ENCODE assay signal across 23 cellular contexts in the genomic region with DNA sequence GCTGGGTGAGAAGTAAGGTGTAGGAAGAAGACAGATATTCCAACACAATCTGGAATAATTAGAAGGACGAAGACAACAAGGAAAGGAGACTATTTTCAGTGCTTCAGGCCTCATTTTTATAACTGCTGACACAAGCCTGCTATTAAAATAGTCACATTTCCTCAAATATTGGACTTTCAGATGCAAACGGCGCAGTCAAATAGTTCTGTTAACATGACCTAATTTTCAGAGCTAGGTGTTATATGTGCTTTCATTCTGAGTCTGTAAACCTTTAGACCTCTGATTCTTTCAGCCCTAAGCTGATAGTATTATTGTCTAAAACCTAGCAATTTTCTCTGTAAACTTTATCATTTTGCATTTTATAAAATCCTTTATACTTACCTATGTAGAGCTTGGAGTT.
"Had no signal": no experiment of that assay in that cellular context is flagged by ENCODE, and none has a peak within 500 bp of the region (broad histone marks: within the 10 kb centered on the region; RNA-seq: fewer than 3 reads in every experiment).

No MANE protein-coding gene starts in this region.

- H3K27ac Mint-ChIP-seq: naive B cell; nephron; stimulated activated naive B cell treated with anti-CD40 and anti-IgM and Interleukin-4, amounts not matched to agents 10 μg/mL and 1 μg/mL and 100 μg/mL, for 72 hours; stimulated activated naive CD8-positive, alpha-beta T cell treated with anti-CD3 and anti-CD28 coated beads, Interleukin-15, amount 100 ng/mL, for 72 hours had no signal

- H3K4me3 Mint-ChIP-seq: central memory CD8-positive, alpha-beta T cell; naive B cell; nephron; stimulated activated naive B cell treated with anti-CD40 and anti-IgM and Interleukin-4, amounts not matched to agents 10 μg/mL and 1 μg/mL and 100 μg/mL, for 72 hours; stimulated activated naive CD8-positive, alpha-beta T cell treated with anti-CD3 and anti-CD28 coated beads, Interleukin-15, amount 100 ng/mL, for 72 hours had no signal

- DNase-seq: colonic mucosa; effector memory CD4-positive, alpha-beta T cell; gastrocnemius medialis; heart right ventricle; islet precursor cell; left ventricle myocardium superior; mesendoderm; naive B cell; occipital lobe; pancreas; psoas muscle; retina; stimulated activated CD4-positive, alpha-beta T cell treated with anti-CD3 and anti-CD28 coated beads, Interleukin-2, amount 100 ng/mL, for 24 hours; stimulated activated CD4-positive, alpha-beta T cell treated with anti-CD3 and anti-CD28 coated beads, Interleukin-4, amount 100 ng/mL, for 4 hours; stimulated activated naive B cell treated with anti-CD40 and anti-IgM and Interleukin-4, amounts not matched to agents 10 μg/mL and 1 μg/mL and 100 μg/mL, for 72 hours; stimulated activated naive CD8-positive, alpha-beta T cell treated with anti-CD3 and anti-CD28 coated beads, Interleukin-15, amount 100 ng/mL, for 72 hours; thyroid gland; upper lobe of right lung had no signal

- H3K36me3 Mint-ChIP-seq: stimulated activated naive B cell treated with anti-CD40 and anti-IgM and Interleukin-4, amounts not matched to agents 10 μg/mL and 1 μg/mL and 100 μg/mL, for 72 hours had no signal

- H3K4me1 Mint-ChIP-seq: central memory CD8-positive, alpha-beta T cell; naive B cell; stimulated activated naive CD8-positive, alpha-beta T cell treated with anti-CD3 and anti-CD28 coated beads, Interleukin-15, amount 100 ng/mL, for 72 hours had no signal

- H3K27me3 ChIP-seq: colonic mucosa, esophagus muscularis mucosa, gastrocnemius medialis, heart right ventricle, pancreas, thyroid gland, upper lobe of right lung had no signal

- H3K4me3 ChIP-seq: breast epithelium, colonic mucosa, esophagus muscularis mucosa, gastrocnemius medialis, heart right ventricle, pancreas, psoas muscle, thyroid gland, upper lobe of right lung had no signal

- H3K27me3 Mint-ChIP-seq: central memory CD8-positive, alpha-beta T cell; naive B cell; stimulated activated naive B cell treated with anti-CD40 and anti-IgM and Interleukin-4, amounts not matched to agents 10 μg/mL and 1 μg/mL and 100 μg/mL, for 72 hours; stimulated activated naive CD8-positive, alpha-beta T cell treated with anti-CD3 and anti-CD28 coated beads, Interleukin-15, amount 100 ng/mL, for 72 hours had no signal

- H3K27ac ChIP-seq: breast epithelium, colonic mucosa, epithelial cell of prostate, esophagus muscularis mucosa, gastrocnemius medialis, pancreas, psoas muscle, thyroid gland, upper lobe of right lung had no signal
